25 cellular contexts compared by ENCODE assay signal in the genomic region with DNA sequence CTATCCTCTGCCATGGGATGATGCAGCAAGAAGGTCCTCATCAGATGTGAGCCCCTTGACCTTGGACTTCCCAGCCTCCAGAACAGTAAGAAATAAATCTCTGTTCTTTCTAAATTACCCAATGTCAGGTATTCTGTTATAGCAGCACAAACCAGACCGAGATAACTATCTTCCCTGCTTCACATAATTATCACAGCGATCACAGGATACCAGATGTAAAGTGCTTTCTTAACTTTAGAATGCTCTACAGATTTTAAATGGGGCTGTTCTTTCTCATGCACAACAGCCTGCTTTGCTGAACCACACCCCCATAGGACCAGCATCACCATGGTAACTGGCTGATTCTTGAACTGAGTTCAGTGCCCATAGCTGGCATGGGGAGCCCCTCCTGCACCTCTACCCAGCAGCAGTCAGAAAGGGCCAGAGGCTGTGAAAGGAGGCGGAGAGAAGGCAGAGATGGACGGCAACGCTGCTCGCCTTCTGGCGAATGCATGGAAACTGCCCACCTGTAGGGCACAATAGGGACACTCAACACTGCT. TPM values are rescaled to one million over a fixed set of nuclear protein-coding genes. Genes with fewer than 3 reads are reported as not detected.
"Had no signal": no experiment of that assay in that cellular context is flagged by ENCODE, and none has a peak within 500 bp of the region (broad histone marks: within the 10 kb centered on the region; RNA-seq: fewer than 3 reads in every experiment).

No MANE protein-coding gene starts in this region.

- H3K9me3 ChIP-seq: colonic mucosa, esophagus squamous epithelium, right atrium auricular region, transverse colon, vagina had no signal

- H3K4me1 Mint-ChIP-seq: natural killer cell had no signal

- H3K4me3 ChIP-seq: colonic mucosa, esophagus squamous epithelium, right atrium auricular region, skin epidermis, transverse colon, vagina had no signal

- H3K27ac ChIP-seq: colonic mucosa, esophagus squamous epithelium, right atrium auricular region, skin epidermis, transverse colon, vagina had no signal

- ATAC-seq: activated CD4-positive, CD25-positive, alpha-beta regulatory T cell treated with anti-CD3 and anti-CD28 coated beads, Interleukin-2, amount 50 U/mL, for 24 hours; left ventricle myocardium superior; natural killer cell; stimulated activated naive CD8-positive, alpha-beta T cell treated with anti-CD3 and anti-CD28 coated beads, Interleukin-15, Interleukin-2, amounts not matched to agents 100 U/mL and 50 U/mL, for 24 hours had no signal

- H3K4me1 ChIP-seq: colonic mucosa, esophagus squamous epithelium, right atrium auricular region, transverse colon, vagina had no signal

- H3K36me3 ChIP-seq: colonic mucosa, esophagus squamous epithelium, right atrium auricular region, transverse colon, vagina had no signal

- H3K27me3 Mint-ChIP-seq: activated naive CD8-positive, alpha-beta T cell had no signal

- DNase-seq: activated CD4-positive, alpha-beta T cell treated with anti-CD3 and anti-CD28 coated beads, Interleukin-2, amount 50 U/mL, for 1 hour; activated CD8-positive, alpha-beta memory T cell treated with anti-CD3 and anti-CD28 coated beads for 24 hours; activated gamma-delta T cell treated with Interleukin-2 at 50 U/mL for 16 hours; central memory CD4-positive, alpha-beta T cell; colonic mucosa; effector CD4-positive, alpha-beta T cell; esophagus squamous epithelium; hippocampal formation; left ventricle myocardium superior; mesenchymal stem cell; natural killer cell; occipital lobe; stimulated activated CD4-positive, alpha-beta T cell treated with anti-CD3 and anti-CD28 coated beads, Interleukin-15, amount 100 ng/mL, for 24 hours; stimulated activated CD4-positive, alpha-beta T cell treated with anti-CD3 and anti-CD28 coated beads, Interleukin-4, amount 100 ng/mL, for 1 hour; stimulated activated naive CD8-positive, alpha-beta T cell treated with anti-CD3 and anti-CD28 coated beads, Interleukin-15, Interleukin-2, amounts not matched to agents 100 U/mL and 50 U/mL, for 24 hours; transverse colon had no signal

- H3K9me3 Mint-ChIP-seq: brain, natural killer cell had no signal

- H3K4me3 Mint-ChIP-seq: activated naive CD8-positive, alpha-beta T cell; brain; natural killer cell had no signal

- H3K36me3 Mint-ChIP-seq: brain, natural killer cell had no signal

- H3K27ac Mint-ChIP-seq: activated naive CD8-positive, alpha-beta T cell; brain; natural killer cell had no signal

- H3K27me3 ChIP-seq: colonic mucosa, esophagus squamous epithelium, right atrium auricular region, transverse colon, vagina had no signal

RNA-seq across cellular contexts. Expression of gene CD80, which starts 7.8 kb away (rescaled TPM):
- total RNA-seq: endothelial cell of umbilical vein, fibroblast of villous mesenchyme, kidney epithelial cell, left ventricle myocardium superior, vagina had no signal
- polyA plus RNA-seq: endothelial cell of umbilical vein had no signal

RNA-seq across cellular contexts. Expression of gene PLA1A, which starts 46.1 kb away (rescaled TPM):
- total RNA-seq: endothelial cell of umbilical vein, fibroblast of villous mesenchyme, occipital lobe had no signal
